8 cellular contexts compared by ENCODE assay signal in genomic region chr19:35153701-35154534, GRCh38. TPM values are rescaled to one million over a fixed set of nuclear protein-coding genes. Genes with fewer than 3 reads are reported as not detected.
DNase-seq lines count a peak whose midpoint lies in the region; ATAC-seq and TF ChIP-seq lines count a peak whose summit lies in the region.

No MANE protein-coding gene starts in this region.

- H3K36me3 ChIP-seq in MM.1S (replicated peaks; ENCODE audit: insufficient read depth, low read length), result peaks cover 3% of the 10 kb centered on the region; the same call in 1 of the 2 replicates
- no peaks in the 10 kb centered on the region for H3K36me3 ChIP-seq in endodermal cell (ENCODE audit: control insufficient read depth, insufficient read depth, low read length)

- CTCF ChIA-PET in activated CD4-positive, alpha-beta memory T cell treated with anti-CD3 and anti-CD28 coated beads, Interleukin-2, amount 10 ng/mL, durations not matched to agents 7 days and 5 days (lab: Charles Lee), result interaction anchor here (0.6 to 4.9 kb wide), 28 partner anchors 8 to 1335 kb away, joined by 3 to 47 read pairs (median 3); partner anchors contain the start of genes FXYD3 and FXYD7

- peak; percentile 67 to 71 for ATAC-seq in natural killer cell treated with Interleukin-12 subunit alpha and Interleukin-12 subunit beta and Interleukin-15 and Interleukin-18, amount 100 ng/mL, for 72 hours
- ATAC-seq in stimulated activated naive CD8-positive, alpha-beta T cell treated with anti-CD3 and anti-CD28 coated beads, Interleukin-15, amount 100 ng/mL, for 72 hours, result peak; percentile 76
- no peak for ATAC-seq in HG03469 (IDR thresholded peaks at IDR 0.05; ENCODE audit: unreplicated experiment)

- peak overlapping the region; percentile 97 for H3K27ac Mint-ChIP-seq in activated CD4-positive, alpha-beta memory T cell treated with anti-CD3 and anti-CD28 coated beads, Interleukin-2, amount 10 ng/mL, durations not matched to agents 7 days and 5 days
- no peak overlapping the region for H3K27ac Mint-ChIP-seq in endodermal cell
- peak overlapping the region; percentile 97 to 98 for H3K27ac Mint-ChIP-seq in natural killer cell treated with Interleukin-12 subunit alpha and Interleukin-12 subunit beta and Interleukin-15 and Interleukin-18, amount 100 ng/mL, for 72 hours
- peak overlapping the region; percentile 97 to 100 for H3K27ac Mint-ChIP-seq in stimulated activated naive CD8-positive, alpha-beta T cell treated with anti-CD3 and anti-CD28 coated beads, Interleukin-15, amount 100 ng/mL, for 72 hours

- no peaks in the 10 kb centered on the region for H3K9me2 ChIP-seq in MM.1S (replicated peaks; ENCODE audit: insufficient read depth, low read length)

- H3K27ac ChIP-seq in MM.1S (ENCODE audit: low read length), result peak overlapping the region; percentile 63; the same call in 1 of the 2 replicates
- H3K27ac ChIP-seq in endodermal cell (ENCODE audit: low read depth, low read length), result no peak overlapping the region

- TF ChIP-seq CTCF in GM12874 (IDR thresholded peaks at IDR 0.05; ENCODE audit: insufficient read depth, low read depth, low read length) (peak; percentile 84), MM.1S (IDR thresholded peaks at IDR 0.05; ENCODE audit: low read length) (peak; percentile 73), endodermal cell (conservative IDR thresholded peaks at IDR 0.05) (peak; percentile 83)

- POLR2A ChIA-PET in activated CD4-positive, alpha-beta memory T cell treated with anti-CD3 and anti-CD28 coated beads, Interleukin-2, amount 10 ng/mL, durations not matched to agents 7 days and 5 days (lab: Charles Lee), result interaction anchor here (0.8 to 10.6 kb wide), 15 partner anchors 9 to 724 kb away, joined by 3 to 106 read pairs (median 4); partner anchors contain the start of genes FXYD7 and USF2

- H4K20me1 ChIP-seq in MM.1S (ENCODE audit: insufficient read depth, low read length), result no peaks in the 10 kb centered on the region

- H3K4me3 ChIP-seq in MM.1S (ENCODE audit: low read length) (peak overlapping the region; percentile 100), endodermal cell (ENCODE audit: low read length) (peak overlapping the region; percentile 78)

- H3K9me3 ChIP-seq in MM.1S (replicated peaks; ENCODE audit: insufficient read depth, low read length) (no peaks in the 10 kb centered on the region), endodermal cell (ENCODE audit: control insufficient read depth, low read length) (no peaks in the 10 kb centered on the region)

- H3K4me3 Mint-ChIP-seq in activated CD4-positive, alpha-beta memory T cell treated with anti-CD3 and anti-CD28 coated beads, Interleukin-2, amount 10 ng/mL, durations not matched to agents 7 days and 5 days, result peak overlapping the region; percentile 100
- H3K4me3 Mint-ChIP-seq in endodermal cell, result peak overlapping the region; percentile 86
- peak overlapping the region; percentile 100 for H3K4me3 Mint-ChIP-seq in natural killer cell treated with Interleukin-12 subunit alpha and Interleukin-12 subunit beta and Interleukin-15 and Interleukin-18, amount 100 ng/mL, for 72 hours
- peak overlapping the region; percentile 97 to 100 for H3K4me3 Mint-ChIP-seq in stimulated activated naive CD8-positive, alpha-beta T cell treated with anti-CD3 and anti-CD28 coated beads, Interleukin-15, amount 100 ng/mL, for 72 hours

- H3K9ac ChIP-seq in MM.1S (ENCODE audit: low read length) (peak overlapping the region; percentile 98), endodermal cell (ENCODE audit: extremely low read depth, low read length, poor library complexity, severe bottlenecking) (no peak overlapping the region)

- H3K4me1 Mint-ChIP-seq in activated CD4-positive, alpha-beta memory T cell treated with anti-CD3 and anti-CD28 coated beads, Interleukin-2, amount 10 ng/mL, durations not matched to agents 7 days and 5 days, result peaks cover 51% of the 10 kb centered on the region
- peaks cover 6% of the 10 kb centered on the region for H3K4me1 Mint-ChIP-seq in endodermal cell
- peaks cover 31 to 41% of the 10 kb centered on the region in 2 donors for H3K4me1 Mint-ChIP-seq in natural killer cell treated with Interleukin-12 subunit alpha and Interleukin-12 subunit beta and Interleukin-15 and Interleukin-18, amount 100 ng/mL, for 72 hours (ENCODE audit: low read depth in 2 of 2)
- peaks cover 43% of the 10 kb centered on the region for H3K4me1 Mint-ChIP-seq in stimulated activated naive CD8-positive, alpha-beta T cell treated with anti-CD3 and anti-CD28 coated beads, Interleukin-15, amount 100 ng/mL, for 72 hours

- H3K36me3 Mint-ChIP-seq in activated CD4-positive, alpha-beta memory T cell treated with anti-CD3 and anti-CD28 coated beads, Interleukin-2, amount 10 ng/mL, durations not matched to agents 7 days and 5 days (ENCODE audit: low read depth), result peaks cover 48% of the 10 kb centered on the region
- peaks cover 5% of the 10 kb centered on the region for H3K36me3 Mint-ChIP-seq in endodermal cell (ENCODE audit: low read depth)
- H3K36me3 Mint-ChIP-seq in natural killer cell treated with Interleukin-12 subunit alpha and Interleukin-12 subunit beta and Interleukin-15 and Interleukin-18, amount 100 ng/mL, for 72 hours, result peaks cover 16% of the 10 kb centered on the region

- peak; percentile 69 for DNase-seq in MM.1S
- DNase-seq in activated CD4-positive, alpha-beta memory T cell treated with anti-CD3 and anti-CD28 coated beads, Interleukin-2, amount 10 ng/mL, durations not matched to agents 7 days and 5 days, result peak; percentile 80
- DNase-seq in endodermal cell, result peak; percentile 88
- peak; percentile 70 for DNase-seq in natural killer cell treated with Interleukin-12 subunit alpha and Interleukin-12 subunit beta and Interleukin-15 and Interleukin-18, amount 100 ng/mL, for 72 hours (ENCODE audit: low spot score)
- peak; percentile 75 to 81 for DNase-seq in stimulated activated naive CD8-positive, alpha-beta T cell treated with anti-CD3 and anti-CD28 coated beads, Interleukin-15, amount 100 ng/mL, for 72 hours
- DNase-seq in NCI-H2081 treated with DMSO at 0.1 percent for 48 hours (lab: John Stamatoyannopoulos, UW), result no peak

- no peaks in the 10 kb centered on the region for H3K27me3 ChIP-seq in MM.1S (replicated peaks; ENCODE audit: insufficient read depth, low read length)
- H3K27me3 ChIP-seq in endodermal cell (ENCODE audit: control insufficient read depth, insufficient read depth, low read length, poor library complexity, severe bottlenecking), result peaks cover 27% of the 10 kb centered on the region

- no peaks in the 10 kb centered on the region for H3K9me3 Mint-ChIP-seq in activated CD4-positive, alpha-beta memory T cell treated with anti-CD3 and anti-CD28 coated beads, Interleukin-2, amount 10 ng/mL, durations not matched to agents 7 days and 5 days
- H3K9me3 Mint-ChIP-seq in endodermal cell, result no peaks in the 10 kb centered on the region
- no peaks in the 10 kb centered on the region for H3K9me3 Mint-ChIP-seq in natural killer cell treated with Interleukin-12 subunit alpha and Interleukin-12 subunit beta and Interleukin-15 and Interleukin-18, amount 100 ng/mL, for 72 hours
- H3K9me3 Mint-ChIP-seq in stimulated activated naive CD8-positive, alpha-beta T cell treated with anti-CD3 and anti-CD28 coated beads, Interleukin-15, amount 100 ng/mL, for 72 hours, result no peaks in the 10 kb centered on the region

- 7 to 40% methylated on average over 1 to 35 of the region's 36 CpGs for WGBS in endodermal cell (ENCODE audit: insufficient coverage in 1 of 2, insufficient read length in 1 of 2), 2 experiments

- H3K4me1 ChIP-seq in MM.1S (ENCODE audit: low read length), result peaks cover 11% of the 10 kb centered on the region
- H3K4me1 ChIP-seq in endodermal cell (ENCODE audit: control insufficient read depth, insufficient read depth, low read length), result no peaks in the 10 kb centered on the region

- peaks cover 45% of the 10 kb centered on the region for H3K79me2 ChIP-seq in MM.1S (ENCODE audit: low read length)

- peak overlapping the region; percentile 97 for H2AFZ ChIP-seq in MM.1S (ENCODE audit: low read length)

- peak overlapping the region; percentile 100 for H3K4me2 ChIP-seq in MM.1S (ENCODE audit: low read depth, low read length)

- no peaks in the 10 kb centered on the region for H3F3A ChIP-seq in MM.1S (ENCODE audit: insufficient read depth, low read length)

- peaks cover 4% of the 10 kb centered on the region for H3K27me3 Mint-ChIP-seq in activated CD4-positive, alpha-beta memory T cell treated with anti-CD3 and anti-CD28 coated beads, Interleukin-2, amount 10 ng/mL, durations not matched to agents 7 days and 5 days
- H3K27me3 Mint-ChIP-seq in endodermal cell (ENCODE audit: insufficient read depth), result peaks cover 36% of the 10 kb centered on the region
- peaks cover 0 to 7% of the 10 kb centered on the region in 2 donors for H3K27me3 Mint-ChIP-seq in natural killer cell treated with Interleukin-12 subunit alpha and Interleukin-12 subunit beta and Interleukin-15 and Interleukin-18, amount 100 ng/mL, for 72 hours
- H3K27me3 Mint-ChIP-seq in stimulated activated naive CD8-positive, alpha-beta T cell treated with anti-CD3 and anti-CD28 coated beads, Interleukin-15, amount 100 ng/mL, for 72 hours, result no peaks in the 10 kb centered on the region

RNA-seq across cellular contexts. Expression of gene FXYD5, which starts 0.6 kb away (rescaled TPM):
- total RNA-seq in activated CD4-positive, alpha-beta memory T cell treated with anti-CD3 and anti-CD28 coated beads, Interleukin-2, amount 10 ng/mL, durations not matched to agents 7 days and 5 days, result 100 to 1,000 TPM; 588 to 589 TPM
- 10 to 100 TPM; 24.0 to 29.6 TPM for total RNA-seq in endodermal cell
- polyA plus RNA-seq in endodermal cell (2013, experiment 1 of 2), result 36.6 TPM
- 27.4 TPM for polyA plus RNA-seq in endodermal cell (2013, experiment 2 of 2)
- total RNA-seq in natural killer cell treated with Interleukin-12 subunit alpha and Interleukin-12 subunit beta and Interleukin-15 and Interleukin-18, amount 100 ng/mL, for 72 hours, result 100 to 1,000 TPM; 141 to 236 TPM

RNA-seq across cellular contexts. Expression of gene FXYD7, which starts 10.9 kb away (rescaled TPM):
- total RNA-seq in activated CD4-positive, alpha-beta memory T cell treated with anti-CD3 and anti-CD28 coated beads, Interleukin-2, amount 10 ng/mL, durations not matched to agents 7 days and 5 days, result 1 to 10 TPM; 8.3 to 8.8 TPM
- 1 to 10 TPM in 1 of 2 donors, not detected in 1; 1.1 TPM for total RNA-seq in endodermal cell
- polyA plus RNA-seq in endodermal cell (2013, experiment 1 of 2), result 8.2 TPM
- polyA plus RNA-seq in endodermal cell (2013, experiment 2 of 2), result 5.4 TPM
- not detected for total RNA-seq in natural killer cell treated with Interleukin-12 subunit alpha and Interleukin-12 subunit beta and Interleukin-15 and Interleukin-18, amount 100 ng/mL, for 72 hours

RNA-seq across cellular contexts. Expression of gene FXYD1, which starts 15.3 kb away (rescaled TPM):
- 1 to 10 TPM; 3.3 to 3.6 TPM for total RNA-seq in activated CD4-positive, alpha-beta memory T cell treated with anti-CD3 and anti-CD28 coated beads, Interleukin-2, amount 10 ng/mL, durations not matched to agents 7 days and 5 days
- under 1 TPM in 1 of 2 donors, not detected in 1; 0.75 TPM for total RNA-seq in endodermal cell
- polyA plus RNA-seq in endodermal cell (2013, experiment 1 of 2), result 2.1 TPM
- 5.6 TPM for polyA plus RNA-seq in endodermal cell (2013, experiment 2 of 2)
- total RNA-seq in natural killer cell treated with Interleukin-12 subunit alpha and Interleukin-12 subunit beta and Interleukin-15 and Interleukin-18, amount 100 ng/mL, for 72 hours, result not detected

RNA-seq across cellular contexts. Expression of gene LGI4, which starts 19.1 kb away (rescaled TPM):
- total RNA-seq in activated CD4-positive, alpha-beta memory T cell treated with anti-CD3 and anti-CD28 coated beads, Interleukin-2, amount 10 ng/mL, durations not matched to agents 7 days and 5 days, result under 1 TPM; 0.55 to 0.68 TPM
- total RNA-seq in endodermal cell, result under 1 TPM; 0.27 to 0.37 TPM
- 8.4 TPM for polyA plus RNA-seq in endodermal cell (2013, experiment 1 of 2)
- 7.0 TPM for polyA plus RNA-seq in endodermal cell (2013, experiment 2 of 2)
- not detected for total RNA-seq in natural killer cell treated with Interleukin-12 subunit alpha and Interleukin-12 subunit beta and Interleukin-15 and Interleukin-18, amount 100 ng/mL, for 72 hours

RNA-seq across cellular contexts. Expression of gene FXYD3, which starts 38.3 kb away (rescaled TPM):
- total RNA-seq in activated CD4-positive, alpha-beta memory T cell treated with anti-CD3 and anti-CD28 coated beads, Interleukin-2, amount 10 ng/mL, durations not matched to agents 7 days and 5 days, result not detected
- not detected for total RNA-seq in endodermal cell
- not detected for polyA plus RNA-seq in endodermal cell (2013, experiment 1 of 2)
- 0.99 TPM for polyA plus RNA-seq in endodermal cell (2013, experiment 2 of 2)
- total RNA-seq in natural killer cell treated with Interleukin-12 subunit alpha and Interleukin-12 subunit beta and Interleukin-15 and Interleukin-18, amount 100 ng/mL, for 72 hours, result not detected

Comparison
In these comparisons a context has a peak if more than half of its experiments do, and no peak if none do; other contexts are left out.
1. RNA of gene FXYD5, which starts 0.6 kb away (total RNA-seq): 588 to 589 TPM in activated CD4-positive, alpha-beta memory T cell treated with anti-CD3 and anti-CD28 coated beads, Interleukin-2, amount 10 ng/mL, durations not matched to agents 7 days and 5 days and 141 to 236 TPM in natural killer cell treated with Interleukin-12 subunit alpha and Interleukin-12 subunit beta and Interleukin-15 and Interleukin-18, amount 100 ng/mL, for 72 hours; 24.0 to 29.6 TPM in endodermal cell; every median in the first group is over 4 times any median in the second.
2. RNA of gene FXYD7, which starts 10.9 kb away (total RNA-seq): 8.3 to 8.8 TPM in activated CD4-positive, alpha-beta memory T cell treated with anti-CD3 and anti-CD28 coated beads, Interleukin-2, amount 10 ng/mL, durations not matched to agents 7 days and 5 days; 1.1 TPM in endodermal cell and not detected in natural killer cell treated with Interleukin-12 subunit alpha and Interleukin-12 subunit beta and Interleukin-15 and Interleukin-18, amount 100 ng/mL, for 72 hours; every median in the first group is over 4 times any median in the second.
3. Peak in every context shown above with its lines, with median percentiles within 50 percentile points of each other: CTCF ChIP-seq and H3K4me3 Mint-ChIP-seq.